11 cellular contexts compared by ENCODE assay signal in genomic region chr15:55254916-55255679, GRCh38. TPM values are rescaled to one million over a fixed set of nuclear protein-coding genes. Genes with fewer than 3 reads are reported as not detected.
DNase-seq lines count a peak whose midpoint lies in the region; ATAC-seq, FAIRE-seq and TF ChIP-seq lines count a peak whose summit lies in the region.
"Had no signal": no experiment of that assay in that cellular context is flagged by ENCODE, and none has a peak within 500 bp of the region (broad histone marks: within the 10 kb centered on the region; RNA-seq: fewer than 3 reads in every experiment).

No MANE protein-coding gene starts in this region.

- BruUV-seq in K562 (replicated peaks; lab: Mats Ljungman, UMichigan), result no TSS peak

- H3K9me1 ChIP-seq in K562 (ENCODE audit: control insufficient read depth, insufficient read depth, low read length), result no peaks in the 10 kb centered on the region

- no peak for TF ChIP-seq RAD21 in K562 (CRISPR knock-in tag; conservative IDR thresholded peaks at IDR 0.05 in 1 of 2, IDR thresholded peaks at IDR 0.05 in 1 of 2)

- POLR2A ChIA-PET in K562 (lab: Yijun Ruan, JAX), result interaction anchor here (0.6 to 1.3 kb wide), 3 partner anchors 8 to 58 kb away, joined by 3 read pairs; partner anchors contain the start of gene RSL24D1

- intact Hi-C loops in heart left ventricle (cut with DNase I), result no loop called here
- intact Hi-C loops in cardiac septum (cut with DNase I), result no loop called here
- intact Hi-C loops in K562 (cut with micrococcal nuclease), result no loop called here

- CTCF ChIA-PET in K562 (lab: Yijun Ruan, JAX; ENCODE audit: low intra/inter-chr PET ratio), result no interaction called here

- no peaks in the 10 kb centered on the region for H3K36me3 ChIP-seq in heart left ventricle
- peaks cover 24% of the 10 kb centered on the region for H3K36me3 ChIP-seq in K562 (ENCODE audit: control insufficient read depth, insufficient read depth, low read length)
- no peaks in the 10 kb centered on the region for H3K36me3 ChIP-seq in thoracic aorta

- H3K9me3 ChIP-seq in heart left ventricle, result no peaks in the 10 kb centered on the region
- H3K9me3 ChIP-seq in K562 (replicated peaks; ENCODE audit: control insufficient read depth, insufficient read depth, low read depth, low read length), result no peaks in the 10 kb centered on the region
- H3K9me3 ChIP-seq in thoracic aorta, result no peaks in the 10 kb centered on the region

- H3K4me3 ChIP-seq in heart left ventricle (peak overlapping the region in 9 of 12 donors; percentile 11 to 45 (median 29)), K562 (no peak overlapping the region), thoracic aorta (peak overlapping the region; percentile 31)
- H3K4me3 ChIP-seq: GM23248 had no signal

- 71 to 83% (median 78%) methylated on average over 4 of the region's 4 CpGs for WGBS in heart left ventricle, 4 donors
- WGBS in K562 (ENCODE audit: insufficient coverage, low coverage, missing lambda C conversion rate), result 49% methylated on average over 4 of the region's 4 CpGs

- no peaks in the 10 kb centered on the region for H3K27me3 ChIP-seq in heart left ventricle
- H3K27me3 ChIP-seq in K562 (ENCODE audit: control insufficient read depth in 2 of 2, insufficient read depth in 2 of 2, low read length in 2 of 2), result no peaks in the 10 kb centered on the region
- no peaks in the 10 kb centered on the region for H3K27me3 ChIP-seq in thoracic aorta (replicated peaks; ENCODE audit: insufficient read depth)

- TF ChIP-seq CTCF in heart left ventricle (IDR thresholded peaks at IDR 0.05), result no peak
- TF ChIP-seq CTCF in K562 (IDR thresholded peaks at IDR 0.05 in 2 of 3, conservative IDR thresholded peaks at IDR 0.05 in 1 of 3; ENCODE audit: insufficient read depth in 2 of 3, low read depth in 1 of 3, low read length in 3 of 3), result no peak
- TF ChIP-seq CTCF in thoracic aorta (IDR thresholded peaks at IDR 0.05), result no peak

- H3K79me2 ChIP-seq in K562 (ENCODE audit: control insufficient read depth, insufficient read depth, low read length), result peaks cover 71% of the 10 kb centered on the region

- no peak for ATAC-seq in heart left ventricle
- ATAC-seq in HG03432 (IDR thresholded peaks at IDR 0.05; ENCODE audit: unreplicated experiment), result peak; percentile 55
- ATAC-seq in K562, result peak; percentile 14
- no peak for ATAC-seq in thoracic aorta (ENCODE audit: insufficient number of reproducible peaks, low FRiP score, low read depth)
- no peak for ATAC-seq in HG03439 (IDR thresholded peaks at IDR 0.05; ENCODE audit: unreplicated experiment)

- H3K4me1 ChIP-seq in heart left ventricle, result peaks cover 0 to 73% (median 0%) of the 10 kb centered on the region in 12 donors
- H3K4me1 ChIP-seq in K562 (replicated peaks in 1 of 2; ENCODE audit: control insufficient read depth in 2 of 2, insufficient read depth in 2 of 2, low read length in 2 of 2), result peaks cover 3 to 55% of the 10 kb centered on the region in 2 experiments; a peak in 3 of 5 replicates
- H3K4me1 ChIP-seq in thoracic aorta (ENCODE audit: control insufficient read depth in 1 of 2, low read depth in 2 of 2), result peaks cover 2 to 29% of the 10 kb centered on the region in 2 donors

- FAIRE-seq in K562 (lab: Jason Lieb, UNC), result no peak

- in situ Hi-C loops in K562 (cut with MboI), result no loop called here

- TF ChIP-seq POLR2A in heart left ventricle (IDR thresholded peaks at IDR 0.05) (no peak), K562 (conservative IDR thresholded peaks at IDR 0.05) (no peak)

- H3K27ac ChIP-seq in heart left ventricle, result peak overlapping the region in 6 of 12 donors; percentile 0 to 76 (median 42)
- H3K27ac ChIP-seq in K562 (ENCODE audit: extremely low read depth, low read depth, low read length), result peak overlapping the region; percentile 10; the same call in 2 of the 3 replicates
- no peak overlapping the region for H3K27ac ChIP-seq in thoracic aorta
- H3K27ac ChIP-seq: GM23248 had no signal

- no peak overlapping the region for H3K9ac ChIP-seq in K562 (ENCODE audit: insufficient read depth in 1 of 2, low read depth in 2 of 2, low read length in 2 of 2)
- H3K9ac ChIP-seq: GM23248 had no signal

- peak overlapping the region; percentile 36 for H3K4me2 ChIP-seq in K562 (ENCODE audit: insufficient read depth, low read length)

- DNase-seq in heart left ventricle (no peak), cardiac septum (ENCODE audit: low spot score) (no peak), K562 (ENCODE audit: extremely low read depth in 1 of 4, low spot score in 3 of 4) (no peak), thoracic aorta (ENCODE audit: low spot score) (no peak), HK-2 (ENCODE audit: unreplicated experiment) (no peak), HCEC 1CT (no peak)
- DNase-seq: COR-L47, foreskin fibroblast, GM23248 had no signal

- TF ChIP-seq EP300 in K562 (IDR thresholded peaks at IDR 0.05; ENCODE audit: low read length), result no peak

- no peak overlapping the region for H2AFZ ChIP-seq in K562 (ENCODE audit: low read depth, low read length)
- H2AFZ ChIP-seq: GM23248 had no signal

- no peaks in the 10 kb centered on the region for H4K20me1 ChIP-seq in K562 (replicated peaks; ENCODE audit: control insufficient read depth, insufficient read depth, low read length)

TF ChIP-seq in K562, 482 proteins besides CTCF, POLR2A, EP300 and RAD21 (continues in another document):
- TF ChIP-seq TRIM25 (IDR thresholded peaks at IDR 0.05; ENCODE audit: borderline replicate concordance) (no peak), ZNF23 (CRISPR knock-in tag; IDR thresholded peaks at IDR 0.05) (no peak)

RNA-seq across cellular contexts. Expression of gene RAB27A, which starts 34.5 kb away (rescaled TPM):
- total RNA-seq in heart left ventricle (10 to 100 TPM in 1 of 9 donors, 1 to 10 TPM in 8; 1.8 to 17.2 (median 4.2) TPM), cardiac septum (7.1 TPM), K562 (2014; rRNA removed) (44.7 and 46.7 TPM in 2 replicates), K562 (2014; rRNA removed; fragmentation: Illumina TruSeq; extraction: Trizol) (80.4 and 103 TPM in 2 replicates), K562 (2015; rRNA removed; fragmentation: Illumina TruSeq; extraction: Trizol) (31.4 and 31.5 TPM in 2 replicates), K562 (2021) (85.9 and 90.2 TPM in 2 replicates), thoracic aorta (10 to 100 TPM; 21.0 to 40.7 TPM)
- polyA plus RNA-seq in heart left ventricle (1 to 10 TPM; 1.4 to 9.0 TPM), K562 (2011; rRNA removed) (145 and 171 TPM in 2 replicates), K562 (2014; fragmentation: Illumina TruSeq; extraction: Trizol) (128 TPM in 2 replicates), K562 (2014; fragmentation: Nextera tagmentation; extraction: Ambion mirVana) (10 to 100 TPM; 55.1 to 59.3 TPM), K562 (2014; rRNA removed) (113 and 118 TPM in 2 replicates)
- total RNA-seq in K562 (2011; cell fraction: chromatin; rRNA removed; ENCODE audit: low replicate concordance), result 30.2 and 106 TPM in 2 replicates
- 15.7 and 21.6 TPM in 2 replicates for total RNA-seq in K562 (2011; cell fraction: nucleolus; rRNA removed)
- total RNA-seq in K562 (2011; cell fraction: nucleoplasm; rRNA removed), result 67.8 and 109 TPM in 2 replicates
- 37.8 and 101 TPM in 2 replicates for polyA plus RNA-seq in K562 (2011; cell fraction: cytosol; rRNA removed)
- polyA plus RNA-seq in K562 (2011; cell fraction: nucleus; rRNA removed), result 27.7 and 51.9 TPM in 2 replicates
- polyA plus RNA-seq in K562 (2012), result 57.6 and 84.6 TPM in 2 replicates
- 142 and 170 TPM in 2 replicates for polyA minus RNA-seq in K562 (2011; rRNA and poly(A)+ RNA removed)
- polyA minus RNA-seq in K562 (2011; cell fraction: cytosol; rRNA and poly(A)+ RNA removed), result 39.3 and 46.7 TPM in 2 replicates
- 15.1 and 33.4 TPM in 2 replicates for polyA minus RNA-seq in K562 (2011; cell fraction: nucleus; rRNA and poly(A)+ RNA removed)

RNA-seq across cellular contexts. Expression of gene RSL24D1, which starts 58.4 kb away (rescaled TPM):
- total RNA-seq in heart left ventricle (10 to 100 TPM; 25.5 to 51.5 (median 39.2) TPM), cardiac septum (38.4 TPM), K562 (2014; rRNA removed) (121 and 134 TPM in 2 replicates), K562 (2014; rRNA removed; fragmentation: Illumina TruSeq; extraction: Trizol) (260 and 317 TPM in 2 replicates), K562 (2015; rRNA removed; fragmentation: Illumina TruSeq; extraction: Trizol) (121 and 133 TPM in 2 replicates), K562 (2021) (175 TPM in 2 replicates), thoracic aorta (10 to 100 TPM; 34.9 to 85.5 TPM)
- polyA plus RNA-seq in heart left ventricle (10 to 100 TPM; 40.8 to 51.9 TPM), K562 (2011; rRNA removed) (184 and 226 TPM in 2 replicates), K562 (2014; fragmentation: Illumina TruSeq; extraction: Trizol) (158 and 163 TPM in 2 replicates), K562 (2014; fragmentation: Nextera tagmentation; extraction: Ambion mirVana) (100 to 1,000 TPM; 272 to 324 TPM), K562 (2014; rRNA removed) (194 and 223 TPM in 2 replicates)
- 26.5 and 73.3 TPM in 2 replicates for total RNA-seq in K562 (2011; cell fraction: chromatin; rRNA removed; ENCODE audit: low replicate concordance)
- total RNA-seq in K562 (2011; cell fraction: nucleolus; rRNA removed), result 25.2 and 27.1 TPM in 2 replicates
- 54.3 and 90.4 TPM in 2 replicates for total RNA-seq in K562 (2011; cell fraction: nucleoplasm; rRNA removed)
- polyA plus RNA-seq in K562 (2011; cell fraction: cytosol; rRNA removed), result 16.4 and 66.5 TPM in 2 replicates
- polyA plus RNA-seq in K562 (2011; cell fraction: nucleus; rRNA removed), result 16.0 and 43.1 TPM in 2 replicates
- polyA plus RNA-seq in K562 (2012), result 148 and 281 TPM in 2 replicates
- polyA minus RNA-seq in K562 (2011; rRNA and poly(A)+ RNA removed), result 91.4 and 126 TPM in 2 replicates
- 36.3 and 46.4 TPM in 2 replicates for polyA minus RNA-seq in K562 (2011; cell fraction: cytosol; rRNA and poly(A)+ RNA removed)
- polyA minus RNA-seq in K562 (2011; cell fraction: nucleus; rRNA and poly(A)+ RNA removed), result 39.9 and 87.9 TPM in 2 replicates

Comparison
In these comparisons a context has a peak if more than half of its experiments do, and no peak if none do; other contexts are left out.
1. ATAC-seq: peak in HG03432 (single experiment) and K562 (single experiment); none in heart left ventricle (0 of 4), thoracic aorta (single experiment) and HG03439 (single experiment).